In genomic region chr4:82799006-82799881, GRCh38 we compare ENCODE assay signal across 8 cellular contexts. TPM values are rescaled to one million over a fixed set of nuclear protein-coding genes. Genes with fewer than 3 reads are reported as not detected.
DNase-seq lines count a peak whose midpoint lies in the region; ATAC-seq, FAIRE-seq and TF ChIP-seq lines count a peak whose summit lies in the region.

No MANE protein-coding gene starts in this region.

- peak overlapping the region; percentile 94 for H3K4me2 ChIP-seq in astrocyte (ENCODE audit: low read length)

- H3K9me3 ChIP-seq in astrocyte (ENCODE audit: insufficient read depth, low read depth, low read length) (no peaks in the 10 kb centered on the region), suprapubic skin (no peaks in the 10 kb centered on the region)

- peaks cover 26% of the 10 kb centered on the region for H4K20me1 ChIP-seq in astrocyte (ENCODE audit: insufficient read depth, low read length)

- ATAC-seq in HG03045 (IDR thresholded peaks at IDR 0.05; ENCODE audit: unreplicated experiment), result no peak

- peaks cover 7% of the 10 kb centered on the region for H3K36me3 Mint-ChIP-seq in astrocyte (ENCODE audit: low read depth, unreplicated experiment)

- H3K27ac ChIP-seq in astrocyte (ENCODE audit: low read depth, low read length) (peak overlapping the region; percentile 0), layer of hippocampus (ENCODE audit: low read depth, low read length) (peak overlapping the region; percentile 85), suprapubic skin (no peak overlapping the region)

- H3K9me3 Mint-ChIP-seq in astrocyte (ENCODE audit: unreplicated experiment), result no peaks in the 10 kb centered on the region

- H3K36me3 ChIP-seq in astrocyte (ENCODE audit: insufficient read depth, low read length) (no peaks in the 10 kb centered on the region), suprapubic skin (no peaks in the 10 kb centered on the region)

- peaks cover 24% of the 10 kb centered on the region for H3K79me2 ChIP-seq in astrocyte (ENCODE audit: insufficient read depth, low read length)

- no peak for TF ChIP-seq EP300 in suprapubic skin (IDR thresholded peaks at IDR 0.05)

- H3K27me3 ChIP-seq in astrocyte (ENCODE audit: insufficient read depth, low read length) (no peaks in the 10 kb centered on the region), layer of hippocampus (ENCODE audit: control insufficient read depth, insufficient read depth, low read length) (no peaks in the 10 kb centered on the region), suprapubic skin (no peaks in the 10 kb centered on the region)

- H3K27ac Mint-ChIP-seq in astrocyte (ENCODE audit: unreplicated experiment), result peak overlapping the region; percentile 75

- H3K9ac ChIP-seq in astrocyte (ENCODE audit: low read length), result peak overlapping the region; percentile 76

- no peak for TF ChIP-seq POLR2A in GM12891 (IDR thresholded peaks at IDR 0.05; ENCODE audit: low read depth, low read length)
- no peak for TF ChIP-seq POLR2A in suprapubic skin (IDR thresholded peaks at IDR 0.05)

- H3K4me1 Mint-ChIP-seq in astrocyte (ENCODE audit: low read depth, unreplicated experiment), result peaks cover 16% of the 10 kb centered on the region

- H3K4me3 Mint-ChIP-seq in astrocyte (ENCODE audit: unreplicated experiment), result peak overlapping the region; percentile 81

- H3K4me1 ChIP-seq in astrocyte (ENCODE audit: insufficient read depth, low read length) (peaks cover 22% of the 10 kb centered on the region), suprapubic skin (peaks cover 30% of the 10 kb centered on the region)

- WGBS in suprapubic skin, result 11% methylated on average over 20 of the region's 25 CpGs

- peak; percentile 82 for FAIRE-seq in GM12891 (lab: Jason Lieb, UNC)
- FAIRE-seq in astrocyte (lab: Jason Lieb, UNC), result no peak

- DNase-seq in GM12891 (ENCODE audit: insufficient read length, low spot score), result no peak
- peak; percentile 51 for DNase-seq in Jurkat, Clone E6-1 (ENCODE audit: low read depth, low spot score)
- no peak for DNase-seq in astrocyte (ENCODE audit: low read depth)
- DNase-seq in suprapubic skin (ENCODE audit: low spot score in 2 of 2), result no peak
- no peak for DNase-seq in amniotic stem cell (lab: John Stamatoyannopoulos, UW)
- no peak for DNase-seq in activated CD4-positive, CD25-positive, alpha-beta regulatory T cell (lab: John Stamatoyannopoulos, UW)

- peak overlapping the region; percentile 84 for H2AFZ ChIP-seq in astrocyte (ENCODE audit: low read depth, low read length)

- H3K27me3 Mint-ChIP-seq in astrocyte (ENCODE audit: low read depth, unreplicated experiment), result no peaks in the 10 kb centered on the region

- peak overlapping the region; percentile 73 for H3K4me3 ChIP-seq in Jurkat, Clone E6-1 (ENCODE audit: low read length)
- H3K4me3 ChIP-seq in astrocyte (ENCODE audit: insufficient read depth, low read depth, low read length) (peak overlapping the region; percentile 68), suprapubic skin (peak overlapping the region; percentile 93)

- TF ChIP-seq CTCF in astrocyte (IDR thresholded peaks at IDR 0.05; ENCODE audit: insufficient read depth, low read depth, low read length) (no peak), suprapubic skin (IDR thresholded peaks at IDR 0.05) (no peak)

TF ChIP-seq in GM12891, 5 proteins besides CTCF, POLR2A, EP300 and RAD21:
- TF ChIP-seq POU2F2 (IDR thresholded peaks at IDR 0.05; ENCODE audit: low read depth, low read length) (no peak), TAF1 (IDR thresholded peaks at IDR 0.05; ENCODE audit: low read depth, low read length) (no peak), SPI1 (IDR thresholded peaks at IDR 0.05; ENCODE audit: low read depth, low read length) (no peak), PAX5 (IDR thresholded peaks at IDR 0.05; ENCODE audit: insufficient read depth, low read length, severe bottlenecking) (no peak), POLR2AphosphoS5 (IDR thresholded peaks at IDR 0.05; ENCODE audit: low read depth, low read length) (no peak)
TF ChIP-seq in GM12891: peak in this region for 0.

RNA-seq across cellular contexts. Expression of gene SCD5, which starts 0.6 kb away (rescaled TPM):
- polyA plus RNA-seq in GM12891 (2012; ENCODE audit: low read depth, missing spikeins), result 0.09 TPM
- 11.3 TPM for polyA plus RNA-seq in Jurkat, Clone E6-1 (2012; ENCODE audit: insufficient read depth, insufficient read length)
- total RNA-seq in astrocyte, result 61.7 and 63.1 TPM in 2 replicates
- total RNA-seq in suprapubic skin, result 10 to 100 TPM in 1 of 4 donors, 1 to 10 TPM in 3; 5.6 to 13.2 (median 7.6) TPM
